ENCODE assay signal across 8 cellular contexts in genomic region chr2:61177727-61178549, GRCh38. TPM values are rescaled to one million over a fixed set of nuclear protein-coding genes. Genes with fewer than 3 reads are reported as not detected.
DNase-seq lines count a peak whose midpoint lies in the region; ATAC-seq and TF ChIP-seq lines count a peak whose summit lies in the region.

No MANE protein-coding gene starts in this region.

- peak overlapping the region; percentile 50 for H3K4me3 ChIP-seq in BE2C (ENCODE audit: low read depth, low read length)
- peak overlapping the region; percentile 58 for H3K4me3 ChIP-seq in HL-60 (replicated peaks; ENCODE audit: insufficient read depth, low read length)
- peak overlapping the region; percentile 70 to 81 for H3K4me3 ChIP-seq in duodenal mucosa (ENCODE audit: low read depth in 1 of 2, low read length in 2 of 2)
- H3K4me3 ChIP-seq in mesendoderm (ENCODE audit: low read length), result peak overlapping the region; percentile 77

- H3K27me3 Mint-ChIP-seq in stimulated activated naive B cell treated with anti-CD40 and anti-IgM and Interleukin-4, amounts not matched to agents 10 μg/mL and 1 μg/mL and 100 μg/mL, for 72 hours, result no peaks in the 10 kb centered on the region

- H3K4me3 Mint-ChIP-seq in stimulated activated naive B cell treated with anti-CD40 and anti-IgM and Interleukin-4, amounts not matched to agents 10 μg/mL and 1 μg/mL and 100 μg/mL, for 72 hours, result peak overlapping the region; percentile 94

- H3K56ac ChIP-seq in mesendoderm (ENCODE audit: low read length), result peak overlapping the region; percentile 98

- H3K4me1 ChIP-seq in BE2C, result no peaks in the 10 kb centered on the region
- peaks cover 37 to 49% of the 10 kb centered on the region in 2 donors for H3K4me1 ChIP-seq in duodenal mucosa (ENCODE audit: control insufficient read depth in 1 of 2, insufficient read depth in 2 of 2, low read length in 2 of 2)
- H3K4me1 ChIP-seq in mesendoderm (ENCODE audit: control insufficient read depth, low read depth, low read length), result peaks cover 18% of the 10 kb centered on the region

- peak overlapping the region; percentile 99 for H3K18ac ChIP-seq in mesendoderm (ENCODE audit: low read length)

- H3K27ac ChIP-seq in HL-60 (replicated peaks) (peak overlapping the region; percentile 95), duodenal mucosa (ENCODE audit: low read depth, low read length) (peak overlapping the region; percentile 96), mesendoderm (ENCODE audit: low read depth, low read length) (peak overlapping the region; percentile 90)

- no peak for DNase-seq in BE2C
- DNase-seq in HL-60 (ENCODE audit: low read depth in 1 of 2, low spot score in 1 of 2), result peak in 1 of 2 experiments; percentile 37
- peak; percentile 12 to 17 for DNase-seq in activated CD4-positive, alpha-beta T cell treated with anti-CD3 and anti-CD28 coated beads for 24 hours (ENCODE audit: low read depth in 2 of 2)
- peak; percentile 74 for DNase-seq in mesendoderm
- peak; percentile 24 for DNase-seq in stimulated activated naive B cell treated with anti-CD40 and anti-IgM and Interleukin-4, amounts not matched to agents 10 μg/mL and 1 μg/mL and 100 μg/mL, for 72 hours
- no peak for DNase-seq in NCI-H2171 treated with DMSO at 0.1 percent for 48 hours (lab: John Stamatoyannopoulos, UW)

- TF ChIP-seq CTCF in BE2C (IDR thresholded peaks at IDR 0.05; ENCODE audit: low read depth, low read length) (no peak), HL-60 (IDR thresholded peaks at IDR 0.05; ENCODE audit: insufficient read depth, low read length) (no peak)

- H3K9ac ChIP-seq in duodenal mucosa (ENCODE audit: low read depth in 1 of 2, low read length in 2 of 2) (peak overlapping the region; percentile 83 to 97), mesendoderm (ENCODE audit: low read length) (peak overlapping the region; percentile 97)

- peak overlapping the region; percentile 33 for H2AK5ac ChIP-seq in mesendoderm (ENCODE audit: low read length)

- H3K9me3 ChIP-seq in BE2C, result no peaks in the 10 kb centered on the region
- H3K9me3 ChIP-seq in duodenal mucosa (ENCODE audit: control insufficient read depth in 1 of 2, low read length in 2 of 2), result no peaks in the 10 kb centered on the region

- peaks cover 22 to 40% of the 10 kb centered on the region in 2 donors for H3K36me3 Mint-ChIP-seq in stimulated activated naive B cell treated with anti-CD40 and anti-IgM and Interleukin-4, amounts not matched to agents 10 μg/mL and 1 μg/mL and 100 μg/mL, for 72 hours

- H3K9me3 Mint-ChIP-seq in stimulated activated naive B cell treated with anti-CD40 and anti-IgM and Interleukin-4, amounts not matched to agents 10 μg/mL and 1 μg/mL and 100 μg/mL, for 72 hours, result no peaks in the 10 kb centered on the region

- H3K79me1 ChIP-seq in mesendoderm (ENCODE audit: low read length), result peaks cover 27% of the 10 kb centered on the region

- peak overlapping the region; percentile 64 for H2BK5ac ChIP-seq in mesendoderm (ENCODE audit: low read length)

- H3K23ac ChIP-seq in mesendoderm (ENCODE audit: low read length), result peak overlapping the region; percentile 81

- peak; percentile 23 for ATAC-seq in GM19324 (IDR thresholded peaks at IDR 0.05; ENCODE audit: low FRiP score, unreplicated experiment)
- peak; percentile 33 to 42 for ATAC-seq in stimulated activated naive B cell treated with anti-CD40 and anti-IgM and Interleukin-4, amounts not matched to agents 10 μg/mL and 1 μg/mL and 100 μg/mL, for 72 hours (replicated peaks)

- H2BK120ac ChIP-seq in mesendoderm (ENCODE audit: low read depth, low read length), result peak overlapping the region; percentile 47

- peaks cover 41 to 56% of the 10 kb centered on the region in 2 donors for H3K4me1 Mint-ChIP-seq in stimulated activated naive B cell treated with anti-CD40 and anti-IgM and Interleukin-4, amounts not matched to agents 10 μg/mL and 1 μg/mL and 100 μg/mL, for 72 hours

- peak overlapping the region; percentile 96 for H3K27ac Mint-ChIP-seq in stimulated activated naive B cell treated with anti-CD40 and anti-IgM and Interleukin-4, amounts not matched to agents 10 μg/mL and 1 μg/mL and 100 μg/mL, for 72 hours

- H3K4me2 ChIP-seq in mesendoderm (ENCODE audit: low read length), result peak overlapping the region; percentile 95

- peaks cover 15% of the 10 kb centered on the region for H3K79me2 ChIP-seq in mesendoderm (ENCODE audit: control insufficient read depth, insufficient read depth, low read length)

- peak overlapping the region; percentile 97 for H4K8ac ChIP-seq in mesendoderm (ENCODE audit: low read depth, low read length)

- peak overlapping the region; percentile 85 for H3K4ac ChIP-seq in mesendoderm (ENCODE audit: low read depth, low read length)

- no CpG with 5 or more reads among the region's 45 CpGs for WGBS in mesendoderm (ENCODE audit: extremely low coverage, insufficient coverage, low lambda C conversion rate)

- no peak overlapping the region for H4K5ac ChIP-seq in mesendoderm (ENCODE audit: low read length)

- H3K27me3 ChIP-seq in BE2C (no peaks in the 10 kb centered on the region), HL-60 (ENCODE audit: insufficient read depth, poor library complexity, severe bottlenecking) (no peaks in the 10 kb centered on the region), duodenal mucosa (ENCODE audit: control insufficient read depth in 1 of 2, insufficient read depth in 2 of 2, low read length in 2 of 2) (no peaks in the 10 kb centered on the region), mesendoderm (ENCODE audit: insufficient read depth, low read length, poor library complexity) (no peaks in the 10 kb centered on the region)

- H3K36me3 ChIP-seq in BE2C (no peaks in the 10 kb centered on the region; the same call in 1 of the 2 replicates), duodenal mucosa (ENCODE audit: control insufficient read depth in 1 of 2, insufficient read depth in 2 of 2, low read length in 2 of 2) (peaks cover 11 to 25% of the 10 kb centered on the region in 2 donors), mesendoderm (ENCODE audit: control insufficient read depth, insufficient read depth, low read length) (peaks cover 6% of the 10 kb centered on the region)

- no peak overlapping the region for H2BK15ac ChIP-seq in mesendoderm (replicated peaks; ENCODE audit: low read depth)

RNA-seq across cellular contexts. Expression of gene C2orf74, which starts 15.9 kb away (rescaled TPM):
- 10.2 TPM for polyA plus RNA-seq in BE2C (2012; ENCODE audit: insufficient read depth, insufficient read length, low read depth)
- 14.5 TPM for polyA plus RNA-seq in mesendoderm (2013, experiment 1 of 2)
- polyA plus RNA-seq in mesendoderm (2013, experiment 2 of 2), result 14.4 TPM

Comparison
In these comparisons a context has a peak if more than half of its experiments do, and no peak if none do; other contexts are left out.
1. DNase-seq: peak in activated CD4-positive, alpha-beta T cell treated with anti-CD3 and anti-CD28 coated beads for 24 hours (2 of 2), mesendoderm (single experiment) and stimulated activated naive B cell treated with anti-CD40 and anti-IgM and Interleukin-4, amounts not matched to agents 10 μg/mL and 1 μg/mL and 100 μg/mL, for 72 hours (single experiment); none in BE2C (single experiment) and NCI-H2171 treated with DMSO at 0.1 percent for 48 hours (single experiment).
2. Peak in every context shown above with its lines, with median percentiles within 50 percentile points of each other: H3K4me3 ChIP-seq and H3K27ac ChIP-seq.